In genomic region chr3:114827495-114827894, GRCh38 we compare ENCODE assay signal across 1 cellular context.
TF ChIP-seq lines count a peak whose summit lies in the region.

No MANE protein-coding gene starts in this region.

TF ChIP-seq in GM23338, 12 proteins besides CTCF, POLR2A, EP300 and RAD21 (continued from another document):
- TF ChIP-seq ZNF462 (CRISPR knock-in tag; IDR thresholded peaks at IDR 0.05) (no peak), STAT1 (IDR thresholded peaks at IDR 0.05; ENCODE audit: unreplicated experiment) (no peak), JUNB (IDR thresholded peaks at IDR 0.05; ENCODE audit: unreplicated experiment) (no peak), ETS1 (IDR thresholded peaks at IDR 0.05) (no peak)
